8 cellular contexts compared by ENCODE assay signal in the genomic region with DNA sequence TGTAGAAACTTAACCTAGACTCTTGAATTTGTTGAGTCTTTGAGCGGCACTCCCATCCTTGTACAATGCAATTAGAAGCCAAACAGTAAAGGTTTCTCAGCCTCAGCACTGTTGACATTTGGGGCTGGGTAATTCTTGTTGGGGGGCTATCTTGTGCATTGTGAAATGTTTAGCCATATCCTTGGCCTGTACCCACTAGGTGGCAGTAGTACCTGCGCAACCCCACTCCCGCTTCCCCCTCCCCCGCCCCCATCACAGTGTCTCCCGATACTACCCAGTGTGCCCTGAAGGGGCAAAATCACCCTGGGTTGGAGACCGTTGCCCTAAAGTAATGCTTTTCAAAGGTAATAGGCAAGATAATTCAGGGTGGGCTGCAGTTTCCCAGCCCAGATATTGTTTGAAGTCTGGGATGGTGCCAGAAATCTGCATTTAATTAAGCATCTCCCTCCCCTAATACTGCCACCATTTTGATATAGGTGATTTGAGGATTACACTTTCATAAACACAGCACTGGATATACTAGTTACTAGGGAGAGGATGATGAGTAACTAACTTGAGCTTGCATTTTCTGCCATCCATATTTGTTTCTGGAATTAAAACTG. TPM values are rescaled to one million over a fixed set of nuclear protein-coding genes. Genes with fewer than 3 reads are reported as not detected.
DNase-seq lines count a peak whose midpoint lies in the region; TF ChIP-seq lines count a peak whose summit lies in the region.

No MANE protein-coding gene starts in this region.

- H3K4me3 Mint-ChIP-seq in activated CD4-positive, alpha-beta memory T cell treated with anti-CD3 and anti-CD28 coated beads for 36 hours = peak overlapping the region; percentile 39

- no peak overlapping the region for H3K23ac ChIP-seq in mesendoderm (ENCODE audit: low read length)

- peaks cover 22% of the 10 kb centered on the region for H3K79me2 ChIP-seq in mesendoderm (ENCODE audit: control insufficient read depth, insufficient read depth, low read length)

- H3K4ac ChIP-seq in mesendoderm (ENCODE audit: low read depth, low read length) = no peak overlapping the region

- H3K9ac ChIP-seq in mesendoderm (ENCODE audit: low read length) = peak overlapping the region; percentile 53

- no peak overlapping the region for H4K8ac ChIP-seq in mesendoderm (ENCODE audit: low read depth, low read length)

- H3K4me1 ChIP-seq in mesendoderm (ENCODE audit: control insufficient read depth, low read depth, low read length) = no peaks in the 10 kb centered on the region

- H2AK5ac ChIP-seq in mesendoderm (ENCODE audit: low read length) = no peak overlapping the region

- H3K27ac Mint-ChIP-seq in activated CD4-positive, alpha-beta memory T cell treated with anti-CD3 and anti-CD28 coated beads for 36 hours = peak overlapping the region; percentile 45

- H3K18ac ChIP-seq in mesendoderm (ENCODE audit: low read length) = no peak overlapping the region

- peak overlapping the region; percentile 46 for H3K4me2 ChIP-seq in mesendoderm (ENCODE audit: low read length)

- TF ChIP-seq CTCF in AG09309 (IDR thresholded peaks at IDR 0.05; ENCODE audit: control insufficient read depth, insufficient read depth, low read depth, low read length, missing control alignments) (peak; percentile 66), dorsolateral prefrontal cortex (IDR thresholded peaks at IDR 0.05 in 54 of 56, conservative IDR thresholded peaks at IDR 0.05 in 2 of 56; ENCODE audit: low read depth in 1 of 56, partially characterized antibody in 56 of 56) (peak; percentile 31 to 74 (median 58))

- no peak overlapping the region for H3K4me3 ChIP-seq in AG09309 (ENCODE audit: control insufficient read depth, low read depth, low read length)
- H3K4me3 ChIP-seq in H7 (ENCODE audit: insufficient read depth, low read depth, low read length) = no peak overlapping the region
- H3K4me3 ChIP-seq in dorsolateral prefrontal cortex = peak overlapping the region in 51 of 59 donors; percentile 4 to 98 (median 88)
- H3K4me3 ChIP-seq in mesendoderm (ENCODE audit: low read length) = no peak overlapping the region

- DNase-seq in AG09309 (ENCODE audit: low read depth) = no peak
- DNase-seq in H7 = peak; percentile 91
- DNase-seq in NCI-H748 (lab: John Stamatoyannopoulos, UW; ENCODE audit: unreplicated experiment) = peak; percentile 69
- DNase-seq in activated CD4-positive, alpha-beta memory T cell treated with anti-CD3 and anti-CD28 coated beads for 36 hours = peak; percentile 85
- DNase-seq in dorsolateral prefrontal cortex = peak in 4 of 10 donors; percentile 31 to 48 (median 34)
- DNase-seq in mesendoderm = peak; percentile 85
- DNase-seq in stimulated activated CD8-positive, alpha-beta memory T cell treated with anti-CD3 and anti-CD28 coated beads, Interleukin-4, amount 100 ng/mL, for 24 hours (ENCODE audit: low read depth) = peak; percentile 59
- no peak for DNase-seq in OCI-M2 (lab: John Stamatoyannopoulos, UW; ENCODE audit: unreplicated experiment)

- CTCF ChIA-PET in activated CD4-positive, alpha-beta memory T cell treated with anti-CD3 and anti-CD28 coated beads for 36 hours (lab: Charles Lee) = interaction anchor here (0.6 to 2.5 kb wide), 17 partner anchors 9 to 211 kb away, joined by 3 to 7 read pairs (median 4); partner anchors contain the start of genes DYNLL1 and SRSF9

- H3K9me3 Mint-ChIP-seq in activated CD4-positive, alpha-beta memory T cell treated with anti-CD3 and anti-CD28 coated beads for 36 hours = no peaks in the 10 kb centered on the region

- POLR2A ChIA-PET in activated CD4-positive, alpha-beta memory T cell treated with anti-CD3 and anti-CD28 coated beads for 36 hours (lab: Charles Lee) = interaction anchor here (1.4 kb wide), 1 partner anchor 29 kb away, joined by 3 read pairs; no protein-coding TSS in a partner anchor

- H3K4me1 Mint-ChIP-seq in activated CD4-positive, alpha-beta memory T cell treated with anti-CD3 and anti-CD28 coated beads for 36 hours (ENCODE audit: low read depth) = peaks cover 32% of the 10 kb centered on the region

- H3K79me1 ChIP-seq in mesendoderm (ENCODE audit: low read length) = peaks cover 4% of the 10 kb centered on the region

- peak overlapping the region; percentile 10 for H3K56ac ChIP-seq in mesendoderm (ENCODE audit: low read length)

- intact Hi-C loops in activated CD4-positive, alpha-beta memory T cell treated with anti-CD3 and anti-CD28 coated beads for 36 hours (cut with micrococcal nuclease) = loop anchor here (1.0 to 5.0 kb wide), 6 partner anchors 57 to 247 kb away; partner anchors contain the start of genes DYNLL1, MLEC, POP5 and RPLP0
- intact Hi-C loops in dorsolateral prefrontal cortex (cut with DNase I) = loop anchor here (5.0 to 10.0 kb wide), 4 partner anchors 58 to 575 kb away; partner anchors contain the start of genes C12orf43 (in 1 of the 2), DYNLL1 (in 1 of the 2) and PLA2G1B (in 1 of the 2)

- H3K27ac ChIP-seq in dorsolateral prefrontal cortex (peak overlapping the region in 1 of 59 donors; percentile 3), mesendoderm (ENCODE audit: low read depth, low read length) (no peak overlapping the region)

- H2BK120ac ChIP-seq in mesendoderm (ENCODE audit: low read depth, low read length) = no peak overlapping the region

- H3K27me3 ChIP-seq in H7 (ENCODE audit: control insufficient read depth, insufficient read depth, low read length) (no peaks in the 10 kb centered on the region), dorsolateral prefrontal cortex (no peaks in the 10 kb centered on the region), mesendoderm (ENCODE audit: insufficient read depth, low read length, poor library complexity) (no peaks in the 10 kb centered on the region)

- no peak overlapping the region for H4K5ac ChIP-seq in mesendoderm (ENCODE audit: low read length)

- peaks cover 21% of the 10 kb centered on the region for H3K36me3 Mint-ChIP-seq in activated CD4-positive, alpha-beta memory T cell treated with anti-CD3 and anti-CD28 coated beads for 36 hours

- no peak overlapping the region for H2BK15ac ChIP-seq in mesendoderm (replicated peaks; ENCODE audit: low read depth)

- peaks cover 13% of the 10 kb centered on the region for H3K36me3 ChIP-seq in H7 (replicated peaks; ENCODE audit: control insufficient read depth, insufficient read depth, low read length)
- H3K36me3 ChIP-seq in mesendoderm (ENCODE audit: control insufficient read depth, insufficient read depth, low read length) = no peaks in the 10 kb centered on the region

- no peaks in the 10 kb centered on the region for H3K27me3 Mint-ChIP-seq in activated CD4-positive, alpha-beta memory T cell treated with anti-CD3 and anti-CD28 coated beads for 36 hours

- no peak overlapping the region for H2BK5ac ChIP-seq in mesendoderm (ENCODE audit: low read length)

- no CpG with 5 or more reads among the region's 6 CpGs for WGBS in mesendoderm (ENCODE audit: extremely low coverage, insufficient coverage, low lambda C conversion rate)

RNA-seq across cellular contexts. Expression of gene COX6A1, which starts 1.8 kb away (rescaled TPM):
- total RNA-seq in H7 (2014; rRNA removed; shearing (Covaris generic)) = 488 and 604 TPM in 2 replicates
- total RNA-seq in activated CD4-positive, alpha-beta memory T cell treated with anti-CD3 and anti-CD28 coated beads for 36 hours = 100 to 1,000 TPM; 474 to 478 TPM
- 100 to 1,000 TPM; 341 to 794 (median 594) TPM for total RNA-seq in dorsolateral prefrontal cortex
- 833 TPM for polyA plus RNA-seq in mesendoderm (2013, experiment 1 of 2)
- polyA plus RNA-seq in mesendoderm (2013, experiment 2 of 2) = 817 TPM

RNA-seq across cellular contexts. Expression of gene TRIAP1, which starts 6.4 kb away (rescaled TPM):
- total RNA-seq in H7 (2014; rRNA removed; shearing (Covaris generic)) = 35.2 and 37.2 TPM in 2 replicates
- total RNA-seq in activated CD4-positive, alpha-beta memory T cell treated with anti-CD3 and anti-CD28 coated beads for 36 hours = 10 to 100 TPM; 32.2 to 34.6 TPM
- total RNA-seq in dorsolateral prefrontal cortex = 10 to 100 TPM in 80 of 120 experiments, 1 to 10 TPM in 40; 5.4 to 16.5 (median 11.1) TPM
- 86.2 TPM for polyA plus RNA-seq in mesendoderm (2013, experiment 1 of 2)
- 85.3 TPM for polyA plus RNA-seq in mesendoderm (2013, experiment 2 of 2)

RNA-seq across cellular contexts. Expression of gene GATC, which starts 6.5 kb away (rescaled TPM):
- 19.8 and 23.4 TPM in 2 replicates for total RNA-seq in H7 (2014; rRNA removed; shearing (Covaris generic))
- 10 to 100 TPM; 35.1 to 37.1 TPM for total RNA-seq in activated CD4-positive, alpha-beta memory T cell treated with anti-CD3 and anti-CD28 coated beads for 36 hours
- 10 to 100 TPM; 18.3 to 41.4 (median 28.7) TPM for total RNA-seq in dorsolateral prefrontal cortex
- polyA plus RNA-seq in mesendoderm (2013, experiment 1 of 2) = 21.1 TPM
- 21.0 TPM for polyA plus RNA-seq in mesendoderm (2013, experiment 2 of 2)

RNA-seq across cellular contexts. Expression of gene SRSF9, which starts 29.8 kb away (rescaled TPM):
- 203 and 212 TPM in 2 replicates for total RNA-seq in H7 (2014; rRNA removed; shearing (Covaris generic))
- total RNA-seq in activated CD4-positive, alpha-beta memory T cell treated with anti-CD3 and anti-CD28 coated beads for 36 hours = 100 to 1,000 TPM; 218 to 221 TPM
- 100 to 1,000 TPM in 30 of 120 experiments, 10 to 100 TPM in 90; 76.0 to 113 (median 95.4) TPM for total RNA-seq in dorsolateral prefrontal cortex
- 267 TPM for polyA plus RNA-seq in mesendoderm (2013, experiment 1 of 2)
- polyA plus RNA-seq in mesendoderm (2013, experiment 2 of 2) = 263 TPM

RNA-seq across cellular contexts. Expression of gene DYNLL1, which starts 56.2 kb away (rescaled TPM):
- total RNA-seq in H7 (2014; rRNA removed; shearing (Covaris generic)) = 215 and 313 TPM in 2 replicates
- 100 to 1,000 TPM; 176 to 184 TPM for total RNA-seq in activated CD4-positive, alpha-beta memory T cell treated with anti-CD3 and anti-CD28 coated beads for 36 hours
- 100 to 1,000 TPM; 262 to 795 (median 615) TPM for total RNA-seq in dorsolateral prefrontal cortex
- polyA plus RNA-seq in mesendoderm (2013, experiment 1 of 2) = 544 TPM
- polyA plus RNA-seq in mesendoderm (2013, experiment 2 of 2) = 543 TPM

Comparison
In these comparisons a context has a peak if more than half of its experiments do, and no peak if none do; other contexts are left out.
1. DNase-seq: peak in H7 (single experiment), NCI-H748 (single experiment), activated CD4-positive, alpha-beta memory T cell treated with anti-CD3 and anti-CD28 coated beads for 36 hours (single experiment), mesendoderm (single experiment) and stimulated activated CD8-positive, alpha-beta memory T cell treated with anti-CD3 and anti-CD28 coated beads, Interleukin-4, amount 100 ng/mL, for 24 hours (single experiment); none in AG09309 (single experiment) and OCI-M2 (single experiment).
2. H3K4me3 ChIP-seq: peak in dorsolateral prefrontal cortex (51 of 59); none in AG09309 (single experiment), H7 (single experiment) and mesendoderm (single experiment).